In genomic region chr12:88255847-88256246, GRCh38 we compare ENCODE assay signal across 22 cellular contexts.
"Had no signal": no experiment of that assay in that cellular context is flagged by ENCODE, and none has a peak within 500 bp of the region (broad histone marks: within the 10 kb centered on the region; RNA-seq: fewer than 3 reads in every experiment).

No MANE protein-coding gene starts in this region.

- H3K4me1 ChIP-seq: foreskin keratinocyte, gastrocnemius medialis, heart right ventricle, left lung, lower lobe of right lung had no signal

- H3K4me3 Mint-ChIP-seq: mesothelial cell of epicardium, naive B cell had no signal

- H3K27ac ChIP-seq: coronary artery, dorsolateral prefrontal cortex, esophagus muscularis mucosa, foreskin keratinocyte, gastrocnemius medialis, heart right ventricle, left lung, lower lobe of right lung had no signal

- FAIRE-seq: endothelial cell of umbilical vein, islet of Langerhans, keratinocyte had no signal

- H3K4me3 ChIP-seq: coronary artery, dorsolateral prefrontal cortex, esophagus muscularis mucosa, gastrocnemius medialis, heart right ventricle, left lung, lower lobe of right lung, mucosa of descending colon had no signal

- H3K36me3 ChIP-seq: esophagus muscularis mucosa, gastrocnemius medialis, heart right ventricle, left lung, lower lobe of right lung had no signal

- H3K9me3 Mint-ChIP-seq: mesothelial cell of epicardium had no signal

- H3K36me3 Mint-ChIP-seq: mesothelial cell of epicardium, naive B cell had no signal

- H3K27me3 Mint-ChIP-seq: naive B cell had no signal

- H3K27me3 ChIP-seq: dorsolateral prefrontal cortex, esophagus muscularis mucosa, foreskin keratinocyte, gastrocnemius medialis, heart right ventricle, left lung had no signal

- H3K9me3 ChIP-seq: esophagus muscularis mucosa, gastrocnemius medialis, heart right ventricle, left lung, lower lobe of right lung, mucosa of descending colon had no signal

- H3K4me1 Mint-ChIP-seq: mesothelial cell of epicardium, naive B cell had no signal

- DNase-seq: dermis blood vessel endothelial cell; dorsolateral prefrontal cortex; effector CD4-positive, alpha-beta T cell; effector memory CD4-positive, alpha-beta T cell; foreskin keratinocyte; gastrocnemius medialis; glutamatergic neuron; heart right ventricle; hippocampal formation; left cardiac atrium; left lung; left ventricle myocardium superior; lower lobe of right lung; mesenchymal stem cell; mucosa of descending colon; naive B cell had no signal

- H3K27ac Mint-ChIP-seq: mesothelial cell of epicardium, naive B cell had no signal

- ATAC-seq: foreskin keratinocyte, gastrocnemius medialis, heart right ventricle, left cardiac atrium, left lung, left ventricle myocardium superior, lower lobe of right lung, mucosa of descending colon had no signal
